ENCODE assay signal across 8 cellular contexts in genomic region chr2:42141687-42142475, GRCh38. TPM values are rescaled to one million over a fixed set of nuclear protein-coding genes. Genes with fewer than 3 reads are reported as not detected.
DNase-seq lines count a peak whose midpoint lies in the region; ATAC-seq and TF ChIP-seq lines count a peak whose summit lies in the region.

No MANE protein-coding gene starts in this region.

- H3K4me3 Mint-ChIP-seq in activated CD4-positive, alpha-beta T cell treated with anti-CD3 and anti-CD28 coated beads, Interleukin-2, amount 10 ng/mL, durations not matched to agents 24 days and 14 days = peak overlapping the region; percentile 60

- H3K9me3 ChIP-seq in esophagus squamous epithelium = no peaks in the 10 kb centered on the region

- no peaks in the 10 kb centered on the region for H3K36me3 ChIP-seq in esophagus squamous epithelium

- DNase-seq in NCI-H524 (lab: John Stamatoyannopoulos, UW) (peak; percentile 44 to 70), NCI-H524 treated with DMSO at 0.1 percent for 48 hours (lab: John Stamatoyannopoulos, UW) (no peak), NCI-H2107 treated with DMSO at 0.1 percent for 48 hours (lab: John Stamatoyannopoulos, UW; ENCODE audit: unreplicated experiment) (peak; percentile 66), esophagus squamous epithelium (lab: John Stamatoyannopoulos, UW) (no peak), myocyte (ENCODE audit: low read depth) (peak; percentile 76), occipital lobe (lab: John Stamatoyannopoulos, UW) (no peak)
- peak; percentile 72 for DNase-seq in activated CD4-positive, alpha-beta T cell treated with anti-CD3 and anti-CD28 coated beads, Interleukin-2, amount 10 ng/mL, durations not matched to agents 24 days and 14 days

- intact Hi-C loops in activated CD4-positive, alpha-beta T cell treated with anti-CD3 and anti-CD28 coated beads, Interleukin-2, amount 10 ng/mL, durations not matched to agents 24 days and 14 days (cut with micrococcal nuclease) = no loop called here
- intact Hi-C loops in esophagus squamous epithelium (cut with DNase I) = no loop called here

- H3K27ac ChIP-seq in esophagus squamous epithelium = peak overlapping the region; percentile 70 to 89 (median 82)

- H3K4me1 ChIP-seq in esophagus squamous epithelium = peaks cover 16 to 64% (median 35%) of the 10 kb centered on the region in 3 donors

- H3K9me3 Mint-ChIP-seq in activated CD4-positive, alpha-beta T cell treated with anti-CD3 and anti-CD28 coated beads, Interleukin-2, amount 10 ng/mL, durations not matched to agents 24 days and 14 days = no peaks in the 10 kb centered on the region

- H3K4me1 Mint-ChIP-seq in activated CD4-positive, alpha-beta T cell treated with anti-CD3 and anti-CD28 coated beads, Interleukin-2, amount 10 ng/mL, durations not matched to agents 24 days and 14 days = peaks cover 41% of the 10 kb centered on the region

- H3K27ac Mint-ChIP-seq in activated CD4-positive, alpha-beta T cell treated with anti-CD3 and anti-CD28 coated beads, Interleukin-2, amount 10 ng/mL, durations not matched to agents 24 days and 14 days = peak overlapping the region; percentile 60

- H3K27me3 Mint-ChIP-seq in activated CD4-positive, alpha-beta T cell treated with anti-CD3 and anti-CD28 coated beads, Interleukin-2, amount 10 ng/mL, durations not matched to agents 24 days and 14 days = no peaks in the 10 kb centered on the region

- peak overlapping the region; percentile 8 to 46 (median 28) for H3K4me3 ChIP-seq in esophagus squamous epithelium

- no peak for TF ChIP-seq CTCF in esophagus squamous epithelium (IDR thresholded peaks at IDR 0.05)

- TF ChIP-seq POLR2A in esophagus squamous epithelium (IDR thresholded peaks at IDR 0.05) = no peak

- no peak for ATAC-seq in HG03108 (IDR thresholded peaks at IDR 0.05; ENCODE audit: unreplicated experiment)

- 6 to 11% methylated on average over 13 of the region's 13 CpGs for WGBS in esophagus squamous epithelium, 2 donors

- H3K27me3 ChIP-seq in esophagus squamous epithelium = no peaks in the 10 kb centered on the region

- no peaks in the 10 kb centered on the region for H3K36me3 Mint-ChIP-seq in activated CD4-positive, alpha-beta T cell treated with anti-CD3 and anti-CD28 coated beads, Interleukin-2, amount 10 ng/mL, durations not matched to agents 24 days and 14 days (ENCODE audit: low read depth)

RNA-seq across cellular contexts. Expression of gene EML4, which starts 27.3 kb away (rescaled TPM):
- total RNA-seq in activated CD4-positive, alpha-beta T cell treated with anti-CD3 and anti-CD28 coated beads, Interleukin-2, amount 10 ng/mL, durations not matched to agents 24 days and 14 days = 51.3 and 54.9 TPM in 2 replicates
- total RNA-seq in esophagus squamous epithelium (10 to 100 TPM; 11.6 to 29.8 (median 22.4) TPM), myocyte (22.5 and 24.8 TPM in 2 replicates), occipital lobe (41.6 TPM)
- polyA plus RNA-seq in myocyte (2012) = 15.3 TPM

Comparison
In these comparisons a context has a peak if more than half of its experiments do, and no peak if none do; other contexts are left out.
1. DNase-seq: peak in NCI-H524 (2 of 2), NCI-H2107 treated with DMSO at 0.1 percent for 48 hours (single experiment), activated CD4-positive, alpha-beta T cell treated with anti-CD3 and anti-CD28 coated beads, Interleukin-2, amount 10 ng/mL, durations not matched to agents 24 days and 14 days (single experiment) and myocyte (single experiment); none in NCI-H524 treated with DMSO at 0.1 percent for 48 hours (single experiment), esophagus squamous epithelium (single experiment) and occipital lobe (single experiment).